ENCODE assay signal across 12 cellular contexts in the genomic region with DNA sequence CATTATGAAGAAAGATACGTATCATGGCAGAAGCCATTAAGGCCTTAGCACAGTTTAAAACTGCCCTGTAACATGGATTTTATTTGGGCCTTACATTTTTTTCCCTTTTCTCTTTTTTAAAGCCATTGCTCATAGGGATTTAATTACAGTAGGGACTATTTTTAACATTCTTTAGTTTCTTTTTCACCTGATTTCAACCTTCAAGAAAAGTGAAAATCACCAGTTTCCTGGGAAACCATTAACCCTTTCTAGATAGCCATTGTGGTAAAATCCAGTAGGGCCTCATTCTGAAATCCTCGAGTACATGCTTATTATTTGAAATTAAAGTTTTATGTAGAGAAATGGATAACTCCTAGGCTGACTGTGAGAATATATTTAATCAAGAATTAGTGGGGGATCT. TPM values are rescaled to one million over a fixed set of nuclear protein-coding genes. Genes with fewer than 3 reads are reported as not detected.
DNase-seq lines count a peak whose midpoint lies in the region; ATAC-seq and TF ChIP-seq lines count a peak whose summit lies in the region.
"Had no signal": no experiment of that assay in that cellular context is flagged by ENCODE, and none has a peak within 500 bp of the region (broad histone marks: within the 10 kb centered on the region; RNA-seq: fewer than 3 reads in every experiment).

No MANE protein-coding gene starts in this region.

- H3K4me3 Mint-ChIP-seq in GM23338 (peak overlapping the region; percentile 96), WTC11 (peak overlapping the region; percentile 95)

- H3K36me3 ChIP-seq in GM23338 (ENCODE audit: insufficient read depth) (no peaks in the 10 kb centered on the region), gastrocnemius medialis (no peaks in the 10 kb centered on the region)
- H3K36me3 ChIP-seq: WERI-Rb-1 had no signal

- H3K27me3 Mint-ChIP-seq in GM23338 (ENCODE audit: insufficient read depth, low read depth, poor library complexity) (peaks cover 12% of the 10 kb centered on the region), WTC11 (ENCODE audit: low read depth) (no peaks in the 10 kb centered on the region)

- intact Hi-C loops in gastrocnemius medialis (cut with DNase I; ENCODE audit: low total_unique reads) = loop anchor here (5.0 to 10.0 kb wide), 3 partner anchors 99 to 1681 kb away; partner anchors contain the start of gene CDIN1

- ATAC-seq in GM23338 = no peak
- no peak for ATAC-seq in WTC11
- no peak for ATAC-seq in gastrocnemius medialis
- ATAC-seq in HG03469 (IDR thresholded peaks at IDR 0.05; ENCODE audit: unreplicated experiment) = no peak
- ATAC-seq: GM12878 had no signal

- no peak overlapping the region for H3K27ac ChIP-seq in GM23338 (ENCODE audit: low read depth)
- H3K27ac ChIP-seq in gastrocnemius medialis = peak overlapping the region in 2 of 4 donors; percentile 26 to 46
- H3K27ac ChIP-seq: WERI-Rb-1 had no signal

- peaks cover 33% of the 10 kb centered on the region for H4K20me1 ChIP-seq in GM23338 (replicated peaks; ENCODE audit: insufficient read depth)

- H3K4me2 ChIP-seq in GM23338 = peak overlapping the region; percentile 85

- H3K9me3 Mint-ChIP-seq in GM23338 (no peaks in the 10 kb centered on the region), WTC11 (no peaks in the 10 kb centered on the region)

- H3K4me1 ChIP-seq in GM23338 (ENCODE audit: insufficient read depth) (peaks cover 44% of the 10 kb centered on the region), gastrocnemius medialis (peaks cover 0 to 28% of the 10 kb centered on the region in 2 donors)

- no peaks in the 10 kb centered on the region for H3F3A ChIP-seq in GM23338 (replicated peaks; ENCODE audit: low read depth)

- H3K4me1 Mint-ChIP-seq in GM23338 = peaks cover 30% of the 10 kb centered on the region
- peaks cover 42% of the 10 kb centered on the region for H3K4me1 Mint-ChIP-seq in WTC11

- in situ Hi-C loops in gastrocnemius medialis (cut with MboI; ENCODE audit: low sequenced_read_pairs in 4 of 4) = no loop called here

- H3K9me3 ChIP-seq in gastrocnemius medialis = no peaks in the 10 kb centered on the region

- no peak overlapping the region for H2AFZ ChIP-seq in GM23338

- peaks cover 14% of the 10 kb centered on the region for H3K36me3 Mint-ChIP-seq in GM23338 (ENCODE audit: low read depth)
- peaks cover 4% of the 10 kb centered on the region; the same call in 1 of the 2 replicates for H3K36me3 Mint-ChIP-seq in WTC11

- H3K27ac Mint-ChIP-seq in GM23338 (0 out of 2 replicates have a peak overlapping the region, but pooled peaks have one; percentile 31), WTC11 (no peak overlapping the region)

- POLR2A ChIA-PET in WTC11 (lab: Charles Lee) = no interaction called here

- no peak for TF ChIP-seq CTCF in GM23338 (conservative IDR thresholded peaks at IDR 0.05; ENCODE audit: low read depth in 2 of 2)
- no peak for TF ChIP-seq CTCF in WTC11 (IDR thresholded peaks at IDR 0.05)
- no peak for TF ChIP-seq CTCF in fibroblast of pulmonary artery (IDR thresholded peaks at IDR 0.05; ENCODE audit: low read length, missing control alignments)
- TF ChIP-seq CTCF in gastrocnemius medialis (IDR thresholded peaks at IDR 0.05 in 4 of 5, conservative IDR thresholded peaks at IDR 0.05 in 1 of 5) = no peak

- no peak for DNase-seq in GM23338 (ENCODE audit: low spot score)
- DNase-seq in WTC11 (ENCODE audit: low spot score) = no peak
- no peak for DNase-seq in fibroblast of pulmonary artery (ENCODE audit: low read depth)
- no peak for DNase-seq in gastrocnemius medialis
- DNase-seq in SW 1271 (lab: John Stamatoyannopoulos, UW) = no peak
- no peak for DNase-seq in COLO668 (lab: John Stamatoyannopoulos, UW; ENCODE audit: unreplicated experiment)
- DNase-seq in AML-193 (lab: John Stamatoyannopoulos, UW) = no peak
- DNase-seq: dermis blood vessel endothelial cell, NCI-H1930, WERI-Rb-1 had no signal

- H3K27me3 ChIP-seq in GM23338 (ENCODE audit: insufficient read depth) (no peaks in the 10 kb centered on the region), gastrocnemius medialis (no peaks in the 10 kb centered on the region)

- H3K4me3 ChIP-seq in GM23338 (peak overlapping the region; percentile 56), fibroblast of pulmonary artery (replicated peaks; ENCODE audit: low read depth, low read length) (peak overlapping the region; percentile 95), gastrocnemius medialis (peak overlapping the region in 3 of 4 donors; percentile 0 to 92 (median 7))

- peaks cover 81% of the 10 kb centered on the region for H3K79me2 ChIP-seq in GM23338 (replicated peaks; ENCODE audit: insufficient read depth)

- TF ChIP-seq POLR2A in gastrocnemius medialis (IDR thresholded peaks at IDR 0.05) = no peak

- no peaks in the 10 kb centered on the region for H3K9me2 ChIP-seq in GM23338 (ENCODE audit: insufficient read depth)

- CTCF ChIA-PET in WTC11 (lab: Charles Lee) = no interaction called here

TF ChIP-seq in GM23338, 12 proteins besides CTCF, POLR2A, EP300 and RAD21:
- TF ChIP-seq STAT1 (IDR thresholded peaks at IDR 0.05; ENCODE audit: unreplicated experiment) (no peak), ZNF331 (CRISPR knock-in tag; IDR thresholded peaks at IDR 0.05; ENCODE audit: low read depth) (no peak), EZH2phosphoT487 (IDR thresholded peaks at IDR 0.05; ENCODE audit: unreplicated experiment) (no peak), CREB1 (CRISPR knock-in tag; IDR thresholded peaks at IDR 0.05; ENCODE audit: low read depth) (no peak)

TF ChIP-seq in WTC11, 78 proteins besides CTCF, POLR2A, EP300 and RAD21 (continues in another document):
- no peak for TF ChIP-seq FOXP1 (CRISPR knock-in tag; IDR thresholded peaks at IDR 0.05; ENCODE audit: borderline replicate concordance)
- no peak for TF ChIP-seq ZNF396 (CRISPR knock-in tag; IDR thresholded peaks at IDR 0.05; ENCODE audit: borderline replicate concordance)
- no peak for TF ChIP-seq ERG (CRISPR knock-in tag; IDR thresholded peaks at IDR 0.05)
- no peak for TF ChIP-seq NFYB (CRISPR knock-in tag; conservative IDR thresholded peaks at IDR 0.05; ENCODE audit: low read depth)
- TF ChIP-seq, protein P1, sequence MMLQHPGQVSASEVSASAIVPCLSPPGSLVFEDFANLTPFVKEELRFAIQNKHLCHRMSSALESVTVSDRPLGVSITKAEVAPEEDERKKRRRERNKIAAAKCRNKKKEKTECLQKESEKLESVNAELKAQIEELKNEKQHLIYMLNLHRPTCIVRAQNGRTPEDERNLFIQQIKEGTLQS (CRISPR knock-in tag; conservative IDR thresholded peaks at IDR 0.05) = no peak
- TF ChIP-seq ZNF263 (CRISPR knock-in tag; IDR thresholded peaks at IDR 0.05; ENCODE audit: low read depth) = no peak
- no peak for TF ChIP-seq ZNF671 (CRISPR knock-in tag; IDR thresholded peaks at IDR 0.05)
- no peak for TF ChIP-seq AR (CRISPR knock-in tag; IDR thresholded peaks at IDR 0.05)
- TF ChIP-seq TP53 (CRISPR knock-in tag; IDR thresholded peaks at IDR 0.05) = no peak
- no peak for TF ChIP-seq USF1 (CRISPR knock-in tag; IDR thresholded peaks at IDR 0.05)

RNA-seq across cellular contexts. Expression of gene SPRED1, which starts 3.1 kb away (rescaled TPM):
- 44.0 and 44.1 TPM in 2 replicates for total RNA-seq in GM23338 (2014; rRNA removed; shearing (Covaris generic))
- polyA plus RNA-seq in GM23338 (2016; fragmentation: Nextera tagmentation; extraction: Ambion mirVana) = 11.2 and 11.4 TPM in 2 replicates
- 35.9 to 37.1 TPM (median 36.1 TPM) in 3 replicates for total RNA-seq in WTC11 (2021)
- total RNA-seq in gastrocnemius medialis = 1 to 10 TPM; 3.7 to 7.2 (median 5.3) TPM

Comparison
In these comparisons a context has a peak if more than half of its experiments do, and no peak if none do; other contexts are left out.
1. H3K4me3 ChIP-seq: peak in every context shown above with its lines; median percentile 95 in fibroblast of pulmonary artery; 56 in GM23338; 7 in gastrocnemius medialis.